In the genomic region with DNA sequence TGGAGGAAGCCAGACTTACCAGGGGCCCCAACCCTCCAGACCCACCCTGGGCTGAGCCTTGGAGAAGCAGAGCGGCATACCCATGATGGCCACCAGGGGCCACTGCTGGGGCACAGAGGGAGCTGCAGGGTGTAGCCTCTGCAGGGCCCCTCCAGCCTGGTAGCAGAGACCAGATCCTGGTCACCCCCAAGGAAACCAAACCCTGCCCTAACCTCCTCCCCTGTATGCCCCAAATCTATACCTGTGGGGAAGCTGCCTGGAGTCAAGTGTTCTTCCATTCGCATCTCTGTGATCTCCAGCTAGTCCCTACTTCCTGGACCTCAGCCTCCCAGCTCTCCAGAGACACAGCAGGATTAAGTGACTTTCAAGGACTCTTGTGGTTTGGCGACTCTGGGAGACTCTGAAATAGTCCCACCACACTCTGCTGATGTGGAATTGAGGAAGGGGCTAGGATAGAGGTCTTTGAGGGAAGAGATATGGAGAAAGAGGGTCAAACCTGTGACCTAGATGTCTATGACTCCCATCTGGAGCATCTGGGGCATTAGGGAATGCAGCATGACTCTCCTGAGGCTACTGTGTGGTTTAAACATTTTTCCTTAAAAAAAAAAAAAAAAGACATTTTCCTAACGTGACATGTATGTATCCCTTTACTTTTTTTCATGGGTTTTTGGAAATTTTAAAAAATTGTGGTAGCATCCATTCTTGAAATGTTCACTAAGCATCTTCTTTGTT, we compare ENCODE assay signal across 8 cellular contexts.
DNase-seq lines count a peak whose midpoint lies in the region; ATAC-seq and TF ChIP-seq lines count a peak whose summit lies in the region.

No MANE protein-coding gene starts in this region.

- H3K27me3 ChIP-seq in thyroid gland, result no peaks in the 10 kb centered on the region

- no peaks in the 10 kb centered on the region for H3K4me1 Mint-ChIP-seq in activated T-cell treated with anti-CD3 and anti-CD28 coated beads, Interleukin-2, amount 50 U/mL, for 4 hours (ENCODE audit: low read depth)

- POLR2A ChIA-PET in OCI-LY7 (lab: Charles Lee), result interaction anchor here (1.2 to 1.3 kb wide), 2 partner anchors 10 to 87 kb away, joined by 4 read pairs; no protein-coding TSS in a partner anchor

- H3K9me3 ChIP-seq in OCI-LY7 (ENCODE audit: low read length), result no peaks in the 10 kb centered on the region
- H3K9me3 ChIP-seq in thyroid gland, result no peaks in the 10 kb centered on the region

- no peaks in the 10 kb centered on the region for H3K9me3 Mint-ChIP-seq in activated T-cell treated with anti-CD3 and anti-CD28 coated beads, Interleukin-2, amount 50 U/mL, for 4 hours

- TF ChIP-seq POLR2A in thyroid gland (IDR thresholded peaks at IDR 0.05), result no peak

- intact Hi-C loops in OCI-LY7 (cut with micrococcal nuclease; ENCODE audit: unreplicated experiment) (loop anchor here (1.0 kb wide), 1 partner anchor 84 kb away; no protein-coding TSS in a partner anchor), thyroid gland (cut with DNase I) (loop anchor here (2.0 kb wide), 1 partner anchor 83 kb away; no protein-coding TSS in a partner anchor)

- ATAC-seq in HG02885 (IDR thresholded peaks at IDR 0.05; ENCODE audit: poor library complexity, unreplicated experiment), result peak; percentile 80
- ATAC-seq in activated T-cell treated with anti-CD3 and anti-CD28 coated beads, Interleukin-2, amount 50 U/mL, for 4 hours, result peak; percentile 89 to 90

- H3K79me2 ChIP-seq in OCI-LY7 (ENCODE audit: insufficient read depth, low read depth, low read length), result no peaks in the 10 kb centered on the region

- H3K9me2 ChIP-seq in OCI-LY7 (ENCODE audit: insufficient read depth, low read length), result no peaks in the 10 kb centered on the region

- H3K4me2 ChIP-seq in OCI-LY7 (ENCODE audit: low read length), result no peak overlapping the region

- H3K27ac ChIP-seq in OCI-LY7 (ENCODE audit: low read depth, low read length, poor library complexity, severe bottlenecking) (no peak overlapping the region), thyroid gland (peak overlapping the region in 1 of 3 donors; percentile 47)

- DNase-seq in NCI-H748 (lab: John Stamatoyannopoulos, UW; ENCODE audit: unreplicated experiment), result peak; percentile 28
- DNase-seq in NCI-H748 treated with DMSO at 0.1 percent for 48 hours (lab: John Stamatoyannopoulos, UW), result no peak
- peak; percentile 73 for DNase-seq in OCI-LY7 (ENCODE audit: low spot score)
- peak; percentile 44 for DNase-seq in activated T-cell treated with anti-CD3 and anti-CD28 coated beads, Interleukin-2, amount 50 U/mL, for 4 hours
- peak; percentile 67 for DNase-seq in fibroblast of the aortic adventitia (ENCODE audit: low read depth)
- peak; percentile 42 for DNase-seq in occipital lobe (lab: John Stamatoyannopoulos, UW)
- DNase-seq in thyroid gland, result peak; percentile 61 to 72

- 64 to 68% methylated on average over 3 of the region's 4 CpGs for WGBS in thyroid gland, 2 donors

- no peak overlapping the region for H3K4me3 ChIP-seq in OCI-LY7 (ENCODE audit: low read depth, low read length, poor library complexity, severe bottlenecking)
- no peak overlapping the region for H3K4me3 ChIP-seq in fibroblast of the aortic adventitia (ENCODE audit: low read depth, low read length)
- no peak overlapping the region for H3K4me3 ChIP-seq in thyroid gland (replicated peaks in 1 of 3)

- H3K36me3 ChIP-seq in OCI-LY7 (ENCODE audit: insufficient read depth, low read length) (no peaks in the 10 kb centered on the region), thyroid gland (no peaks in the 10 kb centered on the region)

- TF ChIP-seq CTCF in OCI-LY7 (conservative IDR thresholded peaks at IDR 0.05; ENCODE audit: low read length) (peak; percentile 79), fibroblast of the aortic adventitia (IDR thresholded peaks at IDR 0.05; ENCODE audit: insufficient read depth, low read length) (peak; percentile 98), thyroid gland (IDR thresholded peaks at IDR 0.05) (peak; percentile 90 to 92 (median 92))

- no TSS peak for BruUV-seq in OCI-LY7 (replicated peaks; lab: Mats Ljungman, UMichigan)

- H3K4me3 Mint-ChIP-seq in activated T-cell treated with anti-CD3 and anti-CD28 coated beads, Interleukin-2, amount 50 U/mL, for 4 hours, result no peak overlapping the region

- CTCF ChIA-PET in OCI-LY7 (lab: Charles Lee; ENCODE audit: unreplicated experiment), result interaction anchor here (0.7 to 2.6 kb wide), 7 partner anchors 8 to 384 kb away, joined by 3 to 13 read pairs (median 4); no protein-coding TSS in a partner anchor

- H4K20me1 ChIP-seq in OCI-LY7 (ENCODE audit: insufficient read depth, low read length), result no peaks in the 10 kb centered on the region

- peaks cover 4% of the 10 kb centered on the region for H3K4me1 ChIP-seq in OCI-LY7 (ENCODE audit: insufficient read depth, low read length, poor library complexity, severe bottlenecking)
- peaks cover 11 to 47% of the 10 kb centered on the region in 2 donors for H3K4me1 ChIP-seq in thyroid gland

- no peak overlapping the region for H2AFZ ChIP-seq in OCI-LY7 (ENCODE audit: low read length)

- no peaks in the 10 kb centered on the region for H3K36me3 Mint-ChIP-seq in activated T-cell treated with anti-CD3 and anti-CD28 coated beads, Interleukin-2, amount 50 U/mL, for 4 hours (ENCODE audit: insufficient read depth)

- H3K27me3 Mint-ChIP-seq in activated T-cell treated with anti-CD3 and anti-CD28 coated beads, Interleukin-2, amount 50 U/mL, for 4 hours (ENCODE audit: low read depth), result no peaks in the 10 kb centered on the region
